Comparison of ENCODE assay signal across 16 cellular contexts in genomic region chr3:38519651-38520050, GRCh38. TPM values are rescaled to one million over a fixed set of nuclear protein-coding genes. Genes with fewer than 3 reads are reported as not detected.
DNase-seq lines count a peak whose midpoint lies in the region; TF ChIP-seq lines count a peak whose summit lies in the region.
"Had no signal": no experiment of that assay in that cellular context is flagged by ENCODE, and none has a peak within 500 bp of the region (broad histone marks: within the 10 kb centered on the region; RNA-seq: fewer than 3 reads in every experiment).

No MANE protein-coding gene starts in this region.

- no peaks in the 10 kb centered on the region for H3K27me3 Mint-ChIP-seq in CD4-positive, alpha-beta memory T cell
- H3K27me3 Mint-ChIP-seq in activated T-helper 2 cell treated with anti-CD3 and anti-CD28 coated beads, Interferon-gamma antibody, Interleukin-2, Interleukin-4, amounts not matched to agents 10 μg/mL and 5 μg/mL and 100 μg/mL, durations not matched to agents 14 hours and 24 hours and 36 hours (ENCODE audit: low read depth): no peaks in the 10 kb centered on the region

- H3K9ac ChIP-seq in HUES48 (ENCODE audit: low read depth, low read length): no peak overlapping the region
- H3K9ac ChIP-seq in SK-N-SH: no peak overlapping the region

- 91% methylated on average over 5 of the region's 5 CpGs for WGBS in SK-N-SH (ENCODE audit: low lambda C conversion rate)

- H3K4me3 ChIP-seq in CD4-positive, alpha-beta memory T cell (ENCODE audit: low read length in 2 of 2): no peak overlapping the region
- no peak overlapping the region for H3K4me3 ChIP-seq in HUES48 (ENCODE audit: low read depth, low read length)
- H3K4me3 ChIP-seq in SK-N-SH (ENCODE audit: low read depth in 2 of 2, low read length in 1 of 2): no peak overlapping the region
- H3K4me3 ChIP-seq: gastroesophageal sphincter, SJSA1 had no signal

- no peak for TF ChIP-seq RAD21 in SK-N-SH (IDR thresholded peaks at IDR 0.05; ENCODE audit: low read length)

- DNase-seq in CD4-positive, alpha-beta memory T cell: peak; percentile 58 to 65 (median 62)
- peak; percentile 19 for DNase-seq in activated T-helper 2 cell treated with anti-CD3 and anti-CD28 coated beads, Interferon-gamma antibody, Interleukin-2, Interleukin-4, amounts not matched to agents 10 μg/mL and 5 μg/mL and 100 μg/mL, durations not matched to agents 14 hours and 24 hours and 36 hours (ENCODE audit: low spot score)
- peak; percentile 24 to 34 for DNase-seq in lung microvascular endothelial cell (ENCODE audit: low read depth in 2 of 2)
- DNase-seq in SK-N-SH: no peak
- DNase-seq in GM10266 (ENCODE audit: extremely low spot score): no peak
- no peak for DNase-seq in HEK293T (ENCODE audit: extremely low spot score)
- DNase-seq: anterior cingulate cortex; effector CD4-positive, alpha-beta T cell; NCI-H1436; NCI-H774; posterior cingulate gyrus; stimulated activated CD4-positive, alpha-beta T cell treated with anti-CD3 and anti-CD28 coated beads, Interleukin-4, amount 100 ng/mL, for 1 hour; substantia nigra had no signal

- TF ChIP-seq EP300 in SK-N-SH (IDR thresholded peaks at IDR 0.05; ENCODE audit: borderline replicate concordance in 1 of 2, low read depth in 1 of 2, low read length in 1 of 2): no peak

- no peaks in the 10 kb centered on the region for H3K9me2 ChIP-seq in SK-N-SH

- H3K4me1 Mint-ChIP-seq in CD4-positive, alpha-beta memory T cell: peaks cover 27 to 36% (median 33%) of the 10 kb centered on the region in 4 donors
- H3K4me1 Mint-ChIP-seq in activated T-helper 2 cell treated with anti-CD3 and anti-CD28 coated beads, Interferon-gamma antibody, Interleukin-2, Interleukin-4, amounts not matched to agents 10 μg/mL and 5 μg/mL and 100 μg/mL, durations not matched to agents 14 hours and 24 hours and 36 hours (ENCODE audit: low read depth): peaks cover 21% of the 10 kb centered on the region

- H3K9me3 Mint-ChIP-seq in CD4-positive, alpha-beta memory T cell: no peaks in the 10 kb centered on the region
- no peaks in the 10 kb centered on the region for H3K9me3 Mint-ChIP-seq in activated T-helper 2 cell treated with anti-CD3 and anti-CD28 coated beads, Interferon-gamma antibody, Interleukin-2, Interleukin-4, amounts not matched to agents 10 μg/mL and 5 μg/mL and 100 μg/mL, durations not matched to agents 14 hours and 24 hours and 36 hours

- H3K4me2 ChIP-seq in SK-N-SH: no peak overlapping the region

- POLR2A ChIA-PET in CD4-positive, alpha-beta memory T cell (lab: Charles Lee; ENCODE audit: partially characterized antibody): interaction anchor here (1.0 to 2.3 kb wide), 6 partner anchors 10 to 355 kb away, joined by 3 to 13 read pairs (median 4); partner anchors contain the start of gene EXOG
- POLR2A ChIA-PET in SK-N-SH (lab: Yijun Ruan, JAX) (no interaction called here), HEK293T (lab: Yijun Ruan, JAX) (no interaction called here)

- no peaks in the 10 kb centered on the region; the same call in 1 of the 2 replicates for H3K79me2 ChIP-seq in SK-N-SH (ENCODE audit: insufficient read depth)

- H3K27ac Mint-ChIP-seq in CD4-positive, alpha-beta memory T cell: peak overlapping the region; percentile 65 to 90 (median 86)
- peak overlapping the region; percentile 17 for H3K27ac Mint-ChIP-seq in activated T-helper 2 cell treated with anti-CD3 and anti-CD28 coated beads, Interferon-gamma antibody, Interleukin-2, Interleukin-4, amounts not matched to agents 10 μg/mL and 5 μg/mL and 100 μg/mL, durations not matched to agents 14 hours and 24 hours and 36 hours

- peak overlapping the region; percentile 34 for H3K27ac ChIP-seq in CD4-positive, alpha-beta memory T cell (ENCODE audit: low read depth, low read length)
- H3K27ac ChIP-seq in HUES48 (ENCODE audit: low read depth, low read length) (peak overlapping the region; percentile 79), SK-N-SH (ENCODE audit: low read depth in 2 of 2, low read length in 1 of 2) (0 out of 4 replicates have a peak overlapping the region, but pooled peaks of 1 of the 2 experiments have one; percentile 12)
- H3K27ac ChIP-seq: gastroesophageal sphincter, SJSA1 had no signal

- peaks cover 3% of the 10 kb centered on the region; the same call in 1 of the 2 replicates for H4K20me1 ChIP-seq in SK-N-SH (ENCODE audit: insufficient read depth)

- peaks cover 31% of the 10 kb centered on the region for H3K4me1 ChIP-seq in CD4-positive, alpha-beta memory T cell (ENCODE audit: insufficient read depth, low read length)
- H3K4me1 ChIP-seq in HUES48 (ENCODE audit: control insufficient read depth, insufficient read depth, low read length) (peaks cover 28% of the 10 kb centered on the region), SK-N-SH (ENCODE audit: control insufficient read depth in 1 of 2, insufficient read depth in 2 of 2, low read depth in 1 of 2, low read length in 1 of 2) (peaks cover 0 to 4% of the 10 kb centered on the region in 2 experiments; a peak in 3 of 4 replicates)
- H3K4me1 ChIP-seq: SJSA1 had no signal

- H3K9me3 ChIP-seq in CD4-positive, alpha-beta memory T cell (ENCODE audit: control insufficient read depth in 1 of 2, low read length in 2 of 2): no peaks in the 10 kb centered on the region
- H3K9me3 ChIP-seq in HUES48 (ENCODE audit: control insufficient read depth, insufficient read depth, low read length): no peaks in the 10 kb centered on the region
- no peaks in the 10 kb centered on the region for H3K9me3 ChIP-seq in SK-N-SH
- H3K9me3 ChIP-seq: gastroesophageal sphincter, SJSA1 had no signal

- intact Hi-C loops in CD4-positive, alpha-beta memory T cell (cut with micrococcal nuclease): no loop called here
- intact Hi-C loops in activated T-helper 2 cell treated with anti-CD3 and anti-CD28 coated beads, Interferon-gamma antibody, Interleukin-2, Interleukin-4, amounts not matched to agents 10 μg/mL and 5 μg/mL and 100 μg/mL, durations not matched to agents 14 hours and 24 hours and 36 hours (cut with micrococcal nuclease): loop anchor here (2.0 kb wide), 2 partner anchors 23 to 481 kb away; partner anchors contain the start of gene EXOG

- no peak overlapping the region for H2AFZ ChIP-seq in SK-N-SH (ENCODE audit: low read depth)

- H3K36me3 Mint-ChIP-seq in CD4-positive, alpha-beta memory T cell: peaks cover 21 to 32% of the 10 kb centered on the region in 2 donors
- peaks cover 32% of the 10 kb centered on the region for H3K36me3 Mint-ChIP-seq in activated T-helper 2 cell treated with anti-CD3 and anti-CD28 coated beads, Interferon-gamma antibody, Interleukin-2, Interleukin-4, amounts not matched to agents 10 μg/mL and 5 μg/mL and 100 μg/mL, durations not matched to agents 14 hours and 24 hours and 36 hours (ENCODE audit: low read depth)

- CTCF ChIA-PET in CD4-positive, alpha-beta memory T cell (lab: Charles Lee; ENCODE audit: partially characterized antibody): interaction anchor here (0.8 to 9.3 kb wide), 17 partner anchors 9 to 772 kb away, joined by 3 to 196 read pairs (median 15); partner anchors contain the start of genes DLEC1, EXOG and XYLB
- CTCF ChIA-PET in SK-N-SH (lab: Yijun Ruan, JAX) (interaction anchor here (0.7 to 13.0 kb wide), 12 partner anchors 10 to 324 kb away, joined by 3 to 556 read pairs (median 20); partner anchors contain the start of genes EXOG, SCN5A and XYLB), HEK293T (lab: Yijun Ruan, JAX) (interaction anchor here (3.6 to 5.4 kb wide), 2 partner anchors 132 to 136 kb away, joined by 30 to 31 read pairs; no protein-coding TSS in a partner anchor)

- no peaks in the 10 kb centered on the region for H3K36me3 ChIP-seq in CD4-positive, alpha-beta memory T cell (ENCODE audit: insufficient read depth, low read length)
- H3K36me3 ChIP-seq in HUES48 (ENCODE audit: control insufficient read depth, insufficient read depth, low read length) (peaks cover 27% of the 10 kb centered on the region), SK-N-SH (replicated peaks in 1 of 2; ENCODE audit: control insufficient read depth in 1 of 2, insufficient read depth in 2 of 2, low read length in 1 of 2) (peaks cover 21 to 33% of the 10 kb centered on the region in 2 experiments)

- no peaks in the 10 kb centered on the region for H3K27me3 ChIP-seq in CD4-positive, alpha-beta memory T cell (ENCODE audit: insufficient read depth, low read length)
- no peaks in the 10 kb centered on the region for H3K27me3 ChIP-seq in HUES48 (ENCODE audit: control insufficient read depth, insufficient read depth, low read length)
- H3K27me3 ChIP-seq in SK-N-SH (ENCODE audit: insufficient read depth): no peaks in the 10 kb centered on the region
- H3K27me3 ChIP-seq: gastroesophageal sphincter, SJSA1 had no signal

- peak overlapping the region in 7 of 8 donors; percentile 60 to 79 (median 67) for H3K4me3 Mint-ChIP-seq in CD4-positive, alpha-beta memory T cell
- H3K4me3 Mint-ChIP-seq in activated T-helper 2 cell treated with anti-CD3 and anti-CD28 coated beads, Interferon-gamma antibody, Interleukin-2, Interleukin-4, amounts not matched to agents 10 μg/mL and 5 μg/mL and 100 μg/mL, durations not matched to agents 14 hours and 24 hours and 36 hours (ENCODE audit: low read depth): peak overlapping the region; percentile 2

- H3F3A ChIP-seq in SK-N-SH (replicated peaks; ENCODE audit: insufficient read depth): peaks cover 13% of the 10 kb centered on the region

- TF ChIP-seq CTCF in SK-N-SH (IDR thresholded peaks at IDR 0.05) (no peak), GM10266 (IDR thresholded peaks at IDR 0.05; ENCODE audit: control insufficient read depth, insufficient read depth, low read depth, missing control alignments) (no peak)

TF ChIP-seq in HEK293T, 16 proteins besides CTCF, POLR2A, EP300 and RAD21 (continues in another document):
- no peak for TF ChIP-seq TARDBP (IDR thresholded peaks at IDR 0.05)
- no peak for TF ChIP-seq FOXM1 (IDR thresholded peaks at IDR 0.05; ENCODE audit: borderline replicate concordance)
- no peak for TF ChIP-seq ARNT (IDR thresholded peaks at IDR 0.05)
- TF ChIP-seq ELF4 (IDR thresholded peaks at IDR 0.05): no peak
- TF ChIP-seq L3MBTL2 (conservative IDR thresholded peaks at IDR 0.05): no peak
- TF ChIP-seq SUZ12 (IDR thresholded peaks at IDR 0.05): no peak
- TF ChIP-seq ZNF384 (IDR thresholded peaks at IDR 0.05): no peak
- no peak for TF ChIP-seq FOXA1 (IDR thresholded peaks at IDR 0.05)
- no peak for TF ChIP-seq HDGF (IDR thresholded peaks at IDR 0.05; ENCODE audit: borderline replicate concordance)
- no peak for TF ChIP-seq LEF1 (IDR thresholded peaks at IDR 0.05; ENCODE audit: borderline replicate concordance)
- TF ChIP-seq BHLHE40 (IDR thresholded peaks at IDR 0.05; ENCODE audit: borderline replicate concordance): no peak
- TF ChIP-seq FOXK2 (IDR thresholded peaks at IDR 0.05): no peak

RNA-seq across cellular contexts. Expression of gene EXOG, which starts 23.5 kb away (rescaled TPM):
- 10 to 100 TPM; 29.3 to 33.3 TPM for total RNA-seq in CD4-positive, alpha-beta memory T cell
- 10 to 100 TPM in 1 of 2 donors, 1 to 10 TPM in 1; 2.6 to 13.6 TPM for polyA plus RNA-seq in CD4-positive, alpha-beta memory T cell
- total RNA-seq in activated T-helper 2 cell treated with anti-CD3 and anti-CD28 coated beads, Interferon-gamma antibody, Interleukin-2, Interleukin-4, amounts not matched to agents 10 μg/mL and 5 μg/mL and 100 μg/mL, durations not matched to agents 14 hours and 24 hours and 36 hours: 13.7 and 14.0 TPM in 2 replicates
- 5.2 TPM in 2 replicates for total RNA-seq in lung microvascular endothelial cell
- 6.2 and 8.8 TPM in 2 replicates for polyA plus RNA-seq in SK-N-SH (2012; rRNA removed)
- 4.9 and 5.0 TPM in 2 replicates for polyA plus RNA-seq in SK-N-SH (2012; cell fraction: cytosol; rRNA removed)
- polyA plus RNA-seq in SK-N-SH (2012; cell fraction: nucleus; rRNA removed): 19.3 and 31.0 TPM in 2 replicates

Comparison
In these comparisons a context has a peak if more than half of its experiments do, and no peak if none do; other contexts are left out.
1. DNase-seq: peak in CD4-positive, alpha-beta memory T cell (5 of 5), activated T-helper 2 cell treated with anti-CD3 and anti-CD28 coated beads, Interferon-gamma antibody, Interleukin-2, Interleukin-4, amounts not matched to agents 10 μg/mL and 5 μg/mL and 100 μg/mL, durations not matched to agents 14 hours and 24 hours and 36 hours (single experiment) and lung microvascular endothelial cell (2 of 2); none in SK-N-SH (single experiment), GM10266 (single experiment) and HEK293T (single experiment).